Comparison of ENCODE assay signal across 33 cellular contexts in genomic region chr2:114517580-114517979, GRCh38.
"Had no signal": no experiment of that assay in that cellular context is flagged by ENCODE, and none has a peak within 500 bp of the region (broad histone marks: within the 10 kb centered on the region; RNA-seq: fewer than 3 reads in every experiment).

No MANE protein-coding gene starts in this region.

- H3K9me3 ChIP-seq: adrenal gland, ascending aorta, breast epithelium had no signal

- H3K27ac ChIP-seq: adrenal gland, ascending aorta, brain microvascular endothelial cell, breast epithelium, cardiac muscle cell had no signal

- H3K4me3 ChIP-seq: adrenal gland, ascending aorta, breast epithelium, cardiac muscle cell had no signal

- DNase-seq: activated effector memory CD4-positive, alpha-beta T cell treated with anti-CD3 and anti-CD28 coated beads, Interleukin-2, amount 50 U/mL, for 16 hours; activated gamma-delta T cell; activated gamma-delta T cell treated with Interleukin-2 at 50 U/mL for 16 hours; activated naive CD4-positive, alpha-beta T cell; activated naive CD4-positive, alpha-beta T cell treated with anti-CD3 and anti-CD28 coated beads for 36 hours; activated naive CD4-positive, alpha-beta T cell treated with anti-CD3 and anti-CD28 coated beads, Interleukin-2, amount 10 ng/mL, durations not matched to agents 7 days and 5 days; activated naive CD4-positive, alpha-beta T cell treated with anti-CD3 and anti-CD28 coated beads, Interleukin-2, amount 50 U/mL, for 16 hours; activated naive CD4-positive, alpha-beta T cell treated with Interleukin-2 at 50 U/mL for 16 hours; activated naive CD8-positive, alpha-beta T cell treated with anti-CD3 and anti-CD28 coated beads for 36 hours; activated naive CD8-positive, alpha-beta T cell treated with anti-CD3 and anti-CD28 coated beads, Interleukin-2, amount 10 ng/mL, durations not matched to agents 7 days and 5 days; activated naive CD8-positive, alpha-beta T cell treated with anti-CD3 and anti-CD28 coated beads, Interleukin-2, amount 50 U/mL, for 24 hours; activated T-cell treated with anti-CD3 and anti-CD28 coated beads for 4 hours; activated T-cell treated with anti-CD3 and anti-CD28 coated beads, Interleukin-2, amount 50 U/mL, for 1 hour; activated T-cell treated with anti-CD3 and anti-CD28 coated beads, Interleukin-2, amount 50 U/mL, for 24 hours; activated T-cell treated with anti-CD3 and anti-CD28 coated beads, Interleukin-2, amount 50 U/mL, for 4 hours; activated T-cell treated with anti-CD3 and anti-CD28 coated beads, Interleukin-2, amount 50 U/mL, for 48 hours; activated T-cell treated with anti-CD3 and anti-CD28 coated beads, Interleukin-2, amount 50 U/mL, for 72 hours; adrenal gland; amniotic stem cell; amygdala; anterior cingulate cortex; aorta; brain microvascular endothelial cell; caudate nucleus; central memory CD4-positive, alpha-beta T cell; cerebellar nuclear complex had no signal

- ATAC-seq: activated naive CD4-positive, alpha-beta T cell treated with anti-CD3 and anti-CD28 coated beads, Interleukin-2, amount 50 U/mL, for 72 hours; activated naive CD8-positive, alpha-beta T cell treated with anti-CD3 and anti-CD28 coated beads, Interleukin-2, amount 50 U/mL, for 24 hours; activated T-cell treated with anti-CD3 and anti-CD28 coated beads, Interleukin-2, amount 50 U/mL, for 4 hours; activated T-cell treated with anti-CD3 and anti-CD28 coated beads, Interleukin-2, amount 50 U/mL, for 72 hours; activated T-helper 17 cell treated with anti-CD3 and anti-CD28 coated beads, Interleukin-2, amount 50 U/mL, for 72 hours had no signal

- FAIRE-seq: astrocyte, bronchial epithelial cell had no signal

- H3K27me3 ChIP-seq: adrenal gland, ascending aorta, brain microvascular endothelial cell, cardiac muscle cell had no signal

- H3K4me1 ChIP-seq: adrenal gland, ascending aorta, breast epithelium had no signal

- H3K36me3 ChIP-seq: adrenal gland, ascending aorta, brain microvascular endothelial cell, breast epithelium, cardiac muscle cell had no signal
